ENCODE assay signal across 8 cellular contexts in the genomic region with DNA sequence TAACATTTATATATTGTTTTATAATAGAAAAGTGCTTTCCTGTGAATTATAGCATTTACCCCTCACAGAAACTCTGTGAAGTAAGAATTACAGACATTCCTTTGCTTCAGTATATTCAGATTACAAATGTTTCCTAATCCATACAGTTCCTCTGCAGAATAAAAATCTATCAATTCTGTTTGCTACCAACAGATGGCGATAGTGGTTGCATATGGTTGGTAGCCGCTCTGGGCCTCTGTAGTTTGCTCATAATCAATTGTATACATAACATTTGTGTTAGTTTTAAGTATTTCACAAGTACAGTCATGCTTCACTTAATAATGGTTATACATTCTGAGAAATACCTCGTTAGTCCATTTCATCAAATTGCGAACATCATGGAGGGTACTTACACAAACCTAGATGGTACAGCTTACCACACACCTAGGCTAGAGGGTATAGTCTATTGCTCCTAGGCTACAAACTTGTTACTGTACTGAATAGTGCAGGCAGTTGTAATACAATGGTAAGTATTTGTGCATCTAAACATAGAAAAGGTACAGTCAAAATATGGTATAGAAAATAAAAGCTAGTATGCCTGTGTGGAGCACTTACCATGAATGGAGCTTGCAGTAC.
A peak's percentile ranks its signal among the peaks of the same experiment; 100 is the strongest.
DNase-seq lines count a peak whose midpoint lies in the region; ATAC-seq, FAIRE-seq and TF ChIP-seq lines count a peak whose summit lies in the region.

No MANE protein-coding gene starts in this region.

- intact Hi-C loops in activated CD8-positive, alpha-beta T cell treated with anti-CD3 and anti-CD28 coated beads for 36 hours (cut with micrococcal nuclease) = no loop called here
- intact Hi-C loops in thyroid gland (cut with DNase I) = no loop called here

- peak; percentile 63 for TF ChIP-seq CTCF in activated CD8-positive, alpha-beta T cell treated with anti-CD3 and anti-CD28 coated beads for 36 hours (IDR thresholded peaks at IDR 0.05)
- peak in 5 of 6 experiments; percentile 25 to 64 (median 55) for TF ChIP-seq CTCF in thyroid gland (IDR thresholded peaks at IDR 0.05)

- H3K27me3 Mint-ChIP-seq in activated CD8-positive, alpha-beta T cell treated with anti-CD3 and anti-CD28 coated beads for 36 hours = peaks cover 2% of the 10 kb centered on the region
- H3K27me3 Mint-ChIP-seq in activated CD8-positive, alpha-beta T cell treated with anti-CD3 and anti-CD28 coated beads, Interleukin-2, amount 10 ng/mL, durations not matched to agents 7 days and 5 days (ENCODE audit: low read depth) = no peaks in the 10 kb centered on the region
- no peaks in the 10 kb centered on the region for H3K27me3 Mint-ChIP-seq in activated T-cell treated with anti-CD3 and anti-CD28 coated beads, Interleukin-2, amount 50 U/mL, for 4 hours (ENCODE audit: low read depth)

- no peaks in the 10 kb centered on the region for H3K9me3 Mint-ChIP-seq in activated CD8-positive, alpha-beta T cell treated with anti-CD3 and anti-CD28 coated beads for 36 hours
- H3K9me3 Mint-ChIP-seq in activated CD8-positive, alpha-beta T cell treated with anti-CD3 and anti-CD28 coated beads, Interleukin-2, amount 10 ng/mL, durations not matched to agents 7 days and 5 days (ENCODE audit: insufficient read depth) = no peaks in the 10 kb centered on the region
- H3K9me3 Mint-ChIP-seq in activated T-cell treated with anti-CD3 and anti-CD28 coated beads, Interleukin-2, amount 50 U/mL, for 4 hours = no peaks in the 10 kb centered on the region

- H3K27me3 ChIP-seq in thyroid gland = no peaks in the 10 kb centered on the region

- POLR2A ChIA-PET in activated CD8-positive, alpha-beta T cell treated with anti-CD3 and anti-CD28 coated beads for 36 hours (lab: Charles Lee) = no interaction called here
- POLR2A ChIA-PET in activated CD8-positive, alpha-beta T cell treated with anti-CD3 and anti-CD28 coated beads, Interleukin-2, amount 10 ng/mL, durations not matched to agents 7 days and 5 days (lab: Charles Lee) = no interaction called here

- H3K36me3 ChIP-seq in thyroid gland = no peaks in the 10 kb centered on the region

- peak; percentile 49 for ATAC-seq in activated CD8-positive, alpha-beta T cell treated with anti-CD3 and anti-CD28 coated beads for 36 hours
- ATAC-seq in activated CD8-positive, alpha-beta T cell treated with anti-CD3 and anti-CD28 coated beads, Interleukin-2, amount 10 ng/mL, durations not matched to agents 7 days and 5 days = no peak
- ATAC-seq in activated T-cell treated with anti-CD3 and anti-CD28 coated beads, Interleukin-2, amount 50 U/mL, for 4 hours = no peak

- FAIRE-seq in H54 (lab: Jason Lieb, UNC) = peak; percentile 41

- H3K4me3 Mint-ChIP-seq in activated CD8-positive, alpha-beta T cell treated with anti-CD3 and anti-CD28 coated beads for 36 hours = no peak overlapping the region
- H3K4me3 Mint-ChIP-seq in activated CD8-positive, alpha-beta T cell treated with anti-CD3 and anti-CD28 coated beads, Interleukin-2, amount 10 ng/mL, durations not matched to agents 7 days and 5 days = no peak overlapping the region
- no peak overlapping the region for H3K4me3 Mint-ChIP-seq in activated T-cell treated with anti-CD3 and anti-CD28 coated beads, Interleukin-2, amount 50 U/mL, for 4 hours

- CTCF ChIA-PET in activated CD8-positive, alpha-beta T cell treated with anti-CD3 and anti-CD28 coated beads for 36 hours (lab: Charles Lee) = interaction anchor here (0.7 to 1.4 kb wide), 5 partner anchors 9 to 42 kb away, joined by 3 to 7 read pairs (median 4); no protein-coding TSS in a partner anchor
- CTCF ChIA-PET in activated CD8-positive, alpha-beta T cell treated with anti-CD3 and anti-CD28 coated beads, Interleukin-2, amount 10 ng/mL, durations not matched to agents 7 days and 5 days (lab: Charles Lee) = interaction anchor here (0.6 to 1.4 kb wide), 4 partner anchors 9 to 181 kb away, joined by 3 to 5 read pairs (median 4); partner anchors contain the start of gene SRI

- H3K27ac ChIP-seq in thyroid gland = no peak overlapping the region

- H3K36me3 Mint-ChIP-seq in activated CD8-positive, alpha-beta T cell treated with anti-CD3 and anti-CD28 coated beads for 36 hours (ENCODE audit: low read depth) = no peaks in the 10 kb centered on the region
- no peaks in the 10 kb centered on the region for H3K36me3 Mint-ChIP-seq in activated CD8-positive, alpha-beta T cell treated with anti-CD3 and anti-CD28 coated beads, Interleukin-2, amount 10 ng/mL, durations not matched to agents 7 days and 5 days (ENCODE audit: low read depth)
- no peaks in the 10 kb centered on the region for H3K36me3 Mint-ChIP-seq in activated T-cell treated with anti-CD3 and anti-CD28 coated beads, Interleukin-2, amount 50 U/mL, for 4 hours (ENCODE audit: insufficient read depth)

- no peak overlapping the region for H3K27ac Mint-ChIP-seq in activated CD8-positive, alpha-beta T cell treated with anti-CD3 and anti-CD28 coated beads for 36 hours
- H3K27ac Mint-ChIP-seq in activated CD8-positive, alpha-beta T cell treated with anti-CD3 and anti-CD28 coated beads, Interleukin-2, amount 10 ng/mL, durations not matched to agents 7 days and 5 days = no peak overlapping the region

- no peaks in the 10 kb centered on the region for H3K9me3 ChIP-seq in thyroid gland

- TF ChIP-seq POLR2A in H54 (IDR thresholded peaks at IDR 0.05; ENCODE audit: low read depth, low read length) (no peak), thyroid gland (IDR thresholded peaks at IDR 0.05) (no peak)

- H3K4me1 Mint-ChIP-seq in activated CD8-positive, alpha-beta T cell treated with anti-CD3 and anti-CD28 coated beads for 36 hours (ENCODE audit: low read depth) = peaks cover 9% of the 10 kb centered on the region
- H3K4me1 Mint-ChIP-seq in activated CD8-positive, alpha-beta T cell treated with anti-CD3 and anti-CD28 coated beads, Interleukin-2, amount 10 ng/mL, durations not matched to agents 7 days and 5 days (ENCODE audit: low read depth) = peaks cover 5% of the 10 kb centered on the region
- H3K4me1 Mint-ChIP-seq in activated T-cell treated with anti-CD3 and anti-CD28 coated beads, Interleukin-2, amount 50 U/mL, for 4 hours (ENCODE audit: low read depth) = peaks cover 4% of the 10 kb centered on the region

- 70 to 76% methylated on average over 4 of the region's 4 CpGs for WGBS in thyroid gland, 2 donors

- DNase-seq in activated CD8-positive, alpha-beta T cell treated with anti-CD3 and anti-CD28 coated beads for 36 hours = no peak
- no peak for DNase-seq in activated CD8-positive, alpha-beta T cell treated with anti-CD3 and anti-CD28 coated beads, Interleukin-2, amount 10 ng/mL, durations not matched to agents 7 days and 5 days
- no peak for DNase-seq in H54 (ENCODE audit: insufficient read length, low spot score)
- peak; percentile 35 for DNase-seq in MV-4-11 (lab: John Stamatoyannopoulos, UW)
- DNase-seq in cerebellar cortex (ENCODE audit: low spot score) = peak; percentile 10
- no peak for DNase-seq in thyroid gland
- no peak for DNase-seq in activated T-cell treated with anti-CD3 and anti-CD28 coated beads, Interleukin-2, amount 50 U/mL, for 4 hours
- DNase-seq in activated T-cell treated with anti-CD3 and anti-CD28 coated beads, Interleukin-2, amount 50 U/mL, for 1 hour = no peak

- no peak overlapping the region for H3K4me3 ChIP-seq in thyroid gland (replicated peaks in 1 of 3)

- H3K4me1 ChIP-seq in thyroid gland = no peaks in the 10 kb centered on the region

Comparison
In these comparisons a context has a peak if more than half of its experiments do, and no peak if none do; other contexts are left out.
1. DNase-seq: peak in MV-4-11 (single experiment) and cerebellar cortex (single experiment); none in activated CD8-positive, alpha-beta T cell treated with anti-CD3 and anti-CD28 coated beads for 36 hours (single experiment), activated CD8-positive, alpha-beta T cell treated with anti-CD3 and anti-CD28 coated beads, Interleukin-2, amount 10 ng/mL, durations not matched to agents 7 days and 5 days (single experiment), H54 (single experiment), thyroid gland (0 of 2), activated T-cell treated with anti-CD3 and anti-CD28 coated beads, Interleukin-2, amount 50 U/mL, for 4 hours (single experiment) and activated T-cell treated with anti-CD3 and anti-CD28 coated beads, Interleukin-2, amount 50 U/mL, for 1 hour (single experiment).